Comparison of ENCODE assay signal across 1 cellular context in genomic region chr1:54409156-54410142, GRCh38.
TF ChIP-seq lines count a peak whose summit lies in the region.

No MANE protein-coding gene starts in this region.

TF ChIP-seq in K562, 482 proteins besides CTCF, POLR2A, EP300 and RAD21 (continued from another document and continues in another):
- no peak; the same call in 1 of the 2 replicates for TF ChIP-seq CHAMP1 (IDR thresholded peaks at IDR 0.05)
- TF ChIP-seq GABPA (tag; conservative IDR thresholded peaks at IDR 0.05; ENCODE audit: low read depth): no peak
- TF ChIP-seq TAF1 (IDR thresholded peaks at IDR 0.05; ENCODE audit: control insufficient read depth, extremely low read depth, insufficient read depth, low read length, severe bottlenecking): no peak
- peak; percentile 69; the same call in 1 of the 2 replicates for TF ChIP-seq NBN (IDR thresholded peaks at IDR 0.05; ENCODE audit: low read depth)
- no peak for TF ChIP-seq SREBF1 (IDR thresholded peaks at IDR 0.05; ENCODE audit: borderline replicate concordance, low read depth, low read length)
- TF ChIP-seq MYBL2 (IDR thresholded peaks at IDR 0.05; ENCODE audit: low read depth): no peak
- TF ChIP-seq MYBL2 (CRISPR knock-in tag; IDR thresholded peaks at IDR 0.05; ENCODE audit: borderline replicate concordance): no peak
- no peak for TF ChIP-seq ZNF57 (CRISPR knock-in tag; IDR thresholded peaks at IDR 0.05)
- TF ChIP-seq ESRRB (CRISPR knock-in tag; IDR thresholded peaks at IDR 0.05; ENCODE audit: borderline replicate concordance): no peak
- no peak for TF ChIP-seq ZNF232 (CRISPR knock-in tag; IDR thresholded peaks at IDR 0.05)
- 0 out of 2 replicates have a peak, but pooled peaks have one; percentile 43 for TF ChIP-seq FOXJ2 (tag; IDR thresholded peaks at IDR 0.05)
- no peak for TF ChIP-seq ZSCAN32 (CRISPR knock-in tag; IDR thresholded peaks at IDR 0.05)
- TF ChIP-seq POU5F1 (IDR thresholded peaks at IDR 0.05; ENCODE audit: borderline replicate concordance, low read depth, low read length, partially characterized antibody): no peak
- TF ChIP-seq ZNF408 (CRISPR knock-in tag; IDR thresholded peaks at IDR 0.05; ENCODE audit: low read depth): no peak
- no peak for TF ChIP-seq ZNF174 (CRISPR knock-in tag; IDR thresholded peaks at IDR 0.05)
- TF ChIP-seq CGGBP1 (CRISPR knock-in tag; IDR thresholded peaks at IDR 0.05): no peak
- TF ChIP-seq MAZ (CRISPR knock-in tag; conservative IDR thresholded peaks at IDR 0.05 in 1 of 2, IDR thresholded peaks at IDR 0.05 in 1 of 2): peak in 1 of 2 experiments; percentile 39; a peak in 2 of 4 replicates
- peak; percentile 71; the same call in 1 of the 2 replicates for TF ChIP-seq MTA3 (IDR thresholded peaks at IDR 0.05; ENCODE audit: borderline replicate concordance)
- no peak for TF ChIP-seq CEBPZ (IDR thresholded peaks at IDR 0.05; ENCODE audit: borderline replicate concordance, low read depth, low read length)
- TF ChIP-seq ZNF766 (CRISPR knock-in tag; conservative IDR thresholded peaks at IDR 0.05): peak; percentile 79
- no peak for TF ChIP-seq MCM7 (IDR thresholded peaks at IDR 0.05)
- TF ChIP-seq ZNF785 (CRISPR knock-in tag; IDR thresholded peaks at IDR 0.05): no peak
- TF ChIP-seq TAF9B (IDR thresholded peaks at IDR 0.05; ENCODE audit: partially characterized antibody): peak; percentile 36
- no peak for TF ChIP-seq TEAD4 (IDR thresholded peaks at IDR 0.05; ENCODE audit: low read length)
- no peak for TF ChIP-seq TEAD4 (CRISPR knock-in tag; IDR thresholded peaks at IDR 0.05; ENCODE audit: borderline replicate concordance)
- no peak for TF ChIP-seq BACH1 (tag; IDR thresholded peaks at IDR 0.05)
- no peak for TF ChIP-seq SIN3B (IDR thresholded peaks at IDR 0.05; ENCODE audit: low read depth)
- TF ChIP-seq PKNOX1 (IDR thresholded peaks at IDR 0.05): 0 out of 2 replicates have a peak, but pooled peaks have one; percentile 18
- TF ChIP-seq ZFP1 (CRISPR knock-in tag; IDR thresholded peaks at IDR 0.05): no peak
- TF ChIP-seq HNRNPL (IDR thresholded peaks at IDR 0.05; ENCODE audit: low read depth, low read length): no peak
- TF ChIP-seq ATF6 (CRISPR knock-in tag; IDR thresholded peaks at IDR 0.05): no peak
- TF ChIP-seq ZBTB5 (IDR thresholded peaks at IDR 0.05): no peak
- no peak for TF ChIP-seq CHD2 (IDR thresholded peaks at IDR 0.05; ENCODE audit: low read depth, low read length)
- TF ChIP-seq CUX1 (CRISPR knock-in tag; IDR thresholded peaks at IDR 0.05): no peak
- no peak for TF ChIP-seq RFX7 (CRISPR knock-in tag; IDR thresholded peaks at IDR 0.05)
- TF ChIP-seq ZNF253 (CRISPR knock-in tag; conservative IDR thresholded peaks at IDR 0.05): no peak
- no peak for TF ChIP-seq SIN3A (IDR thresholded peaks at IDR 0.05; ENCODE audit: borderline replicate concordance in 2 of 2, control insufficient read depth in 1 of 2, low read depth in 2 of 2, low read length in 2 of 2)
- peak; percentile 26 for TF ChIP-seq BRD9 (IDR thresholded peaks at IDR 0.05; ENCODE audit: low read depth, partially characterized antibody)
- TF ChIP-seq USF1 (CRISPR knock-in tag; IDR thresholded peaks at IDR 0.05): no peak
- TF ChIP-seq BCLAF1 (IDR thresholded peaks at IDR 0.05; ENCODE audit: borderline replicate concordance in 1 of 2, control insufficient read depth in 1 of 2, low read depth in 2 of 2, low read length in 1 of 2): no peak
- TF ChIP-seq SMARCA4 (IDR thresholded peaks at IDR 0.05): peak; percentile 90
- no peak for TF ChIP-seq SIRT6 (IDR thresholded peaks at IDR 0.05; ENCODE audit: low read depth, low read length)
- TF ChIP-seq GABPB2 (CRISPR knock-in tag; conservative IDR thresholded peaks at IDR 0.05): no peak
- no peak for TF ChIP-seq STAG1 (CRISPR knock-in tag; IDR thresholded peaks at IDR 0.05; ENCODE audit: borderline replicate concordance)
